In the genomic region with DNA sequence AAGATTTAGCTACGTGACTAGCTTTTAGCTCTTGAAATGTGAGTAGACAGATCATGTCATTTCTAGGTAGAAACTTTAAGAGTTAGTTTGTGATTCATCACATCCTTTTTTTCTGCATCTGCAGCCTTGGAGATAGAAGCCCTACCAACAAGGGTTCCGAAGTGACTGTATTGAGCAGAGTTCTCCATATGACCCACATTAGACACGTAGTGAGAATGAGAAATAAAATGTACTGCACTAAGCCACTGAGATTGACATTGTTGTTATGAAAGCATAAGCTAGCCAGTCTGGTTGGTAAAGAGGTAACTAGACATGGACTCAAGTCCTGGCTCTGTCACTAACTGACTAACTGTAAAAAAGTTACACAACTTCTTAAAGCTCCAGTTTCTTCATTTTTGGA, we compare ENCODE assay signal across 23 cellular contexts.
DNase-seq lines count a peak whose midpoint lies in the region; ATAC-seq and TF ChIP-seq lines count a peak whose summit lies in the region.
"Had no signal": no experiment of that assay in that cellular context is flagged by ENCODE, and none has a peak within 500 bp of the region (broad histone marks: within the 10 kb centered on the region; RNA-seq: fewer than 3 reads in every experiment).

No MANE protein-coding gene starts in this region.

- TF ChIP-seq CTCF in progenitor cell of endocrine pancreas (IDR thresholded peaks at IDR 0.05; ENCODE audit: unreplicated experiment) (no peak), esophagus squamous epithelium (IDR thresholded peaks at IDR 0.05) (no peak)

- H3K9me3 Mint-ChIP-seq in activated T-helper 17 cell treated with anti-CD3 and anti-CD28 coated beads, Interleukin-2, amount 50 U/mL, for 72 hours: no peaks in the 10 kb centered on the region
- H3K9me3 Mint-ChIP-seq in progenitor cell of endocrine pancreas (ENCODE audit: low read depth): no peaks in the 10 kb centered on the region
- H3K9me3 Mint-ChIP-seq: CD8-positive, alpha-beta T cell; GM23338; H9; HFFc6 had no signal

- no peaks in the 10 kb centered on the region for H3K4me1 Mint-ChIP-seq in activated T-helper 17 cell treated with anti-CD3 and anti-CD28 coated beads, Interleukin-2, amount 50 U/mL, for 72 hours
- no peaks in the 10 kb centered on the region for H3K4me1 Mint-ChIP-seq in progenitor cell of endocrine pancreas (ENCODE audit: low read depth)
- H3K4me1 Mint-ChIP-seq: B cell, GM23338 had no signal

- DNase-seq in GM04503 (ENCODE audit: low read depth) (peak; percentile 10), HCEC 1CT (peak; percentile 9), progenitor cell of endocrine pancreas (ENCODE audit: low spot score, unreplicated experiment) (no peak), Ammon's horn (ENCODE audit: low spot score) (no peak), NOMO-1 treated with DMSO at 0.1 percent for 48 hours (lab: John Stamatoyannopoulos, UW; ENCODE audit: unreplicated experiment) (no peak), globus pallidus (ENCODE audit: low spot score) (no peak), esophagus squamous epithelium (lab: John Stamatoyannopoulos, UW) (no peak)
- DNase-seq: 8988T; ACHN; Caco-2; CD4-positive, CD25-positive, alpha-beta regulatory T cell; CD8-positive, alpha-beta T cell; DMS153; DND-41; H9; HFFc6 had no signal

- H3K4me1 ChIP-seq in esophagus squamous epithelium: no peaks in the 10 kb centered on the region
- H3K4me1 ChIP-seq: Caco-2 had no signal

- H3K27ac Mint-ChIP-seq in activated T-helper 17 cell treated with anti-CD3 and anti-CD28 coated beads, Interleukin-2, amount 50 U/mL, for 72 hours: no peak overlapping the region
- peak overlapping the region; percentile 67 for H3K27ac Mint-ChIP-seq in progenitor cell of endocrine pancreas
- H3K27ac Mint-ChIP-seq: B cell; CD4-positive, CD25-positive, alpha-beta regulatory T cell; CD8-positive, alpha-beta T cell; GM23338; H9; HFFc6 had no signal

- H3K9me3 ChIP-seq in esophagus squamous epithelium: no peaks in the 10 kb centered on the region
- H3K9me3 ChIP-seq: A549, BLaER1, Caco-2 had no signal

- H3K4me3 Mint-ChIP-seq in activated T-helper 17 cell treated with anti-CD3 and anti-CD28 coated beads, Interleukin-2, amount 50 U/mL, for 72 hours: no peak overlapping the region
- H3K4me3 Mint-ChIP-seq in progenitor cell of endocrine pancreas (ENCODE audit: low read depth): no peak overlapping the region
- H3K4me3 Mint-ChIP-seq: B cell; CD4-positive, CD25-positive, alpha-beta regulatory T cell; CD8-positive, alpha-beta T cell; GM23338; H9; HFFc6 had no signal

- H3K36me3 ChIP-seq in esophagus squamous epithelium: no peaks in the 10 kb centered on the region
- H3K36me3 ChIP-seq: BLaER1 had no signal

- H3K4me3 ChIP-seq in esophagus squamous epithelium: no peak overlapping the region
- H3K4me3 ChIP-seq: A549, BLaER1, GM12878, GM23338 had no signal

- TF ChIP-seq POLR2A in esophagus squamous epithelium (IDR thresholded peaks at IDR 0.05): no peak

- peaks cover 5% of the 10 kb centered on the region for H3K27me3 Mint-ChIP-seq in activated T-helper 17 cell treated with anti-CD3 and anti-CD28 coated beads, Interleukin-2, amount 50 U/mL, for 72 hours
- H3K27me3 Mint-ChIP-seq in progenitor cell of endocrine pancreas: no peaks in the 10 kb centered on the region
- H3K27me3 Mint-ChIP-seq: CD4-positive, CD25-positive, alpha-beta regulatory T cell had no signal

- WGBS in esophagus squamous epithelium, 2 donors: 53 to 57% methylated on average over 3 of the region's 3 CpGs

- peak; percentile 63 for ATAC-seq in activated T-helper 17 cell treated with anti-CD3 and anti-CD28 coated beads, Interleukin-2, amount 50 U/mL, for 72 hours (replicated peaks)
- ATAC-seq: A549; CD8-positive, alpha-beta T cell; GM12878; GM23338 had no signal

- H3K36me3 Mint-ChIP-seq in activated T-helper 17 cell treated with anti-CD3 and anti-CD28 coated beads, Interleukin-2, amount 50 U/mL, for 72 hours (ENCODE audit: low read depth): no peaks in the 10 kb centered on the region
- H3K36me3 Mint-ChIP-seq in progenitor cell of endocrine pancreas (ENCODE audit: insufficient read depth): no peaks in the 10 kb centered on the region
- H3K36me3 Mint-ChIP-seq: CD4-positive, CD25-positive, alpha-beta regulatory T cell; CD8-positive, alpha-beta T cell had no signal

- no peak overlapping the region for H3K27ac ChIP-seq in esophagus squamous epithelium
- H3K27ac ChIP-seq: A549, BLaER1, C4-2B had no signal

- H3K27me3 ChIP-seq in esophagus squamous epithelium: no peaks in the 10 kb centered on the region
- H3K27me3 ChIP-seq: BLaER1 had no signal

- intact Hi-C loops in esophagus squamous epithelium (cut with DNase I): no loop called here

Comparison
In these comparisons a context has a peak if more than half of its experiments do, and no peak if none do; other contexts are left out.
1. DNase-seq: peak in GM04503 (single experiment) and HCEC 1CT (single experiment); none in progenitor cell of endocrine pancreas (single experiment), Ammon's horn (single experiment), NOMO-1 treated with DMSO at 0.1 percent for 48 hours (single experiment), globus pallidus (single experiment) and esophagus squamous epithelium (single experiment).